In the genomic region with DNA sequence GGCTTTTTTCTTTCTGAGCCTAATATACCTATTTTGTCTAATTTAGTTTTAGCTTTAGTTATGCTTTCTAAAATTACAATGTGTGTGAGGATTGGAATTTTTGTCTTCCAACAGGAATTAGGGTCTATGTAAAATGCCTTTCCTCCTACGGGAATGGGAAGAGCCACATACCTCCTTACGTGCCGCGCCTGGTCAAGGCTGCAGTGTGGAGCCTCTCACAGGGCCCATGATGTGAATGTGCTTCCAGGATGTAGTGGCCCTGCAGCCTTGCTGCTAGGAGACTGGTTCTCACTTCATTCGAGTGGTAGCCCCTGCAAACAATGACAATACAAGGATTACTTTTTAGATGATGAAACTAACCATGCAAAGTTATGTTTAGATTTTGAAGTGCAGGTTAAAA, we compare ENCODE assay signal across 16 cellular contexts.
"Had no signal": no experiment of that assay in that cellular context is flagged by ENCODE, and none has a peak within 500 bp of the region (broad histone marks: within the 10 kb centered on the region; RNA-seq: fewer than 3 reads in every experiment).

No MANE protein-coding gene starts in this region.

- H2AFZ ChIP-seq: parathyroid adenoma had no signal

- H3K4me3 ChIP-seq: breast epithelium, esophagus muscularis mucosa had no signal

- H3K36me3 Mint-ChIP-seq: activated CD4-positive, alpha-beta memory T cell treated with anti-CD3 and anti-CD28 coated beads for 36 hours; memory B cell; stimulated activated naive B cell treated with anti-CD40 and anti-IgM and Interleukin-4, amounts not matched to agents 10 μg/mL and 1 μg/mL and 100 μg/mL, for 72 hours had no signal

- H3K4me1 ChIP-seq: breast epithelium had no signal

- H3K36me3 ChIP-seq: breast epithelium, esophagus muscularis mucosa had no signal

- H3K27ac Mint-ChIP-seq: activated CD4-positive, alpha-beta memory T cell treated with anti-CD3 and anti-CD28 coated beads for 36 hours; activated naive CD8-positive, alpha-beta T cell treated with anti-CD3 and anti-CD28 coated beads, Interleukin-2, amount 10 ng/mL, durations not matched to agents 7 days and 5 days; memory B cell; stimulated activated naive B cell treated with anti-CD40 and anti-IgM and Interleukin-4, amounts not matched to agents 10 μg/mL and 1 μg/mL and 100 μg/mL, for 72 hours had no signal

- H3K9me3 Mint-ChIP-seq: activated CD4-positive, alpha-beta memory T cell treated with anti-CD3 and anti-CD28 coated beads for 36 hours; activated naive CD8-positive, alpha-beta T cell treated with anti-CD3 and anti-CD28 coated beads, Interleukin-2, amount 10 ng/mL, durations not matched to agents 7 days and 5 days; activated T-cell treated with anti-CD3 and anti-CD28 coated beads, Interleukin-2, amount 50 U/mL, for 4 hours; memory B cell; stimulated activated naive B cell treated with anti-CD40 and anti-IgM and Interleukin-4, amounts not matched to agents 10 μg/mL and 1 μg/mL and 100 μg/mL, for 72 hours had no signal

- H3K27me3 ChIP-seq: breast epithelium, esophagus muscularis mucosa had no signal

- H3K27ac ChIP-seq: breast epithelium, esophagus muscularis mucosa, parathyroid adenoma had no signal

- H3K4me3 Mint-ChIP-seq: activated CD4-positive, alpha-beta memory T cell treated with anti-CD3 and anti-CD28 coated beads for 36 hours; activated naive CD8-positive, alpha-beta T cell treated with anti-CD3 and anti-CD28 coated beads, Interleukin-2, amount 10 ng/mL, durations not matched to agents 7 days and 5 days; activated T-cell treated with anti-CD3 and anti-CD28 coated beads, Interleukin-2, amount 50 U/mL, for 4 hours; memory B cell; stimulated activated naive B cell treated with anti-CD40 and anti-IgM and Interleukin-4, amounts not matched to agents 10 μg/mL and 1 μg/mL and 100 μg/mL, for 72 hours had no signal

- H3K9ac ChIP-seq: parathyroid adenoma had no signal

- H3K9me3 ChIP-seq: breast epithelium, esophagus muscularis mucosa had no signal

- ATAC-seq: activated T-cell treated with anti-CD3 and anti-CD28 coated beads, Interleukin-2, amount 50 U/mL, for 4 hours; stimulated activated naive B cell treated with anti-CD40 and anti-IgM and Interleukin-4, amounts not matched to agents 10 μg/mL and 1 μg/mL and 100 μg/mL, for 72 hours had no signal

- DNase-seq: activated CD4-positive, alpha-beta memory T cell treated with anti-CD3 and anti-CD28 coated beads for 36 hours; activated CD4-positive, alpha-beta T cell treated with anti-CD3 and anti-CD28 coated beads for 1 hour; activated effector memory CD4-positive, alpha-beta T cell treated with anti-CD3 and anti-CD28 coated beads, Interleukin-2, amount 50 U/mL, for 16 hours; activated naive CD8-positive, alpha-beta T cell treated with anti-CD3 and anti-CD28 coated beads, Interleukin-2, amount 10 ng/mL, durations not matched to agents 7 days and 5 days; activated T-cell treated with anti-CD3 and anti-CD28 coated beads, Interleukin-2, amount 50 U/mL, for 4 hours; anterior cingulate cortex; right cardiac atrium; stimulated activated CD4-positive, alpha-beta T cell treated with anti-CD3 and anti-CD28 coated beads, Interleukin-2, amount 100 ng/mL, for 24 hours; stimulated activated naive B cell treated with anti-CD40 and anti-IgM and Interleukin-4, amounts not matched to agents 10 μg/mL and 1 μg/mL and 100 μg/mL, for 72 hours; substantia nigra; T-helper 9 cell; trophoblast cell had no signal
